Comparison of ENCODE assay signal across 18 cellular contexts in the genomic region with DNA sequence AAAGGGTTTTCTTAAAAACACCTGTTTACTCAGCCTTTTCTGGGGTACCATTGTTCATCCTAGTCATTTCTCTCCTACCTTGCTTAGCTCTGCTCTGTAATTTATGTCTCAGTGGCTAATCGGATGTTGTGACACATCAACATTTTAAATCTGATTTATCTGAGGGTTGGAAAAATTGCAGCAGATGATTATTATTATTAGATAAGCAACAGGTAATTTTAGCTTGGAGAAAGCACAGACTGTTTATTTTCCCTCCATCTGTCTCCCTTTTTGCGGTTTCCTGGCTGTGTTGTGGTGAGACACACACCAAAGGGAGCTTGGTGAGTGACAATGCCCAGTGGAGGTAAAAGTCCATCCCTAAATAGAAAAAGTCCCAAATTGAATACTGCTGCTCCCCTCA.
"Had no signal": no experiment of that assay in that cellular context is flagged by ENCODE, and none has a peak within 500 bp of the region (broad histone marks: within the 10 kb centered on the region; RNA-seq: fewer than 3 reads in every experiment).

No MANE protein-coding gene starts in this region.

- ATAC-seq: heart left ventricle; left colon; left ventricle myocardium superior; naive thymus-derived CD8-positive, alpha-beta T cell had no signal

- H3K4me1 ChIP-seq: heart left ventricle, right atrium auricular region, suprapubic skin, thyroid gland had no signal

- H3K36me3 ChIP-seq: heart left ventricle, ovary, right atrium auricular region, suprapubic skin, thyroid gland had no signal

- H3K27ac ChIP-seq: coronary artery, heart left ventricle, ovary, right atrium auricular region, suprapubic skin, thyroid gland had no signal

- H3K9me3 ChIP-seq: heart left ventricle, ovary, right atrium auricular region, suprapubic skin, thyroid gland had no signal

- H3K4me3 ChIP-seq: coronary artery, heart left ventricle, ovary, right atrium auricular region, suprapubic skin, thyroid gland had no signal

- DNase-seq: effector CD4-positive, alpha-beta T cell; endodermal cell; erythroblast; foreskin melanocyte; heart left ventricle; hippocampal formation; left colon; left ventricle myocardium superior; naive thymus-derived CD8-positive, alpha-beta T cell; nucleus accumbens; ovary; small intestine; stimulated activated CD4-positive, alpha-beta T cell treated with anti-CD3 and anti-CD28 coated beads, Interleukin-12 subunit alpha, Interleukin-12 subunit beta, amount 100 ng/mL, for 4 hours; stimulated activated naive CD4-positive, alpha-beta T cell treated with Interleukin-2 at 50 U/mL for 16 hours; thyroid gland had no signal

- H3K27me3 ChIP-seq: ovary, right atrium auricular region, suprapubic skin, thyroid gland had no signal
